In genomic region chr14:42428996-42429395, GRCh38 we compare ENCODE assay signal across 9 cellular contexts.
DNase-seq lines count a peak whose midpoint lies in the region; ATAC-seq, FAIRE-seq and TF ChIP-seq lines count a peak whose summit lies in the region.
"Had no signal": no experiment of that assay in that cellular context is flagged by ENCODE, and none has a peak within 500 bp of the region (broad histone marks: within the 10 kb centered on the region; RNA-seq: fewer than 3 reads in every experiment).

No MANE protein-coding gene starts in this region.

- H3K9ac ChIP-seq in SU-DHL-6 (ENCODE audit: low read length) = no peak overlapping the region

- no peaks in the 10 kb centered on the region for H3K4me1 ChIP-seq in ascending aorta
- no peaks in the 10 kb centered on the region for H3K4me1 ChIP-seq in adrenal gland (replicated peaks in 1 of 2)

- H3K27me3 ChIP-seq in SU-DHL-6 (ENCODE audit: low read length) (no peaks in the 10 kb centered on the region), ascending aorta (no peaks in the 10 kb centered on the region), adrenal gland (no peaks in the 10 kb centered on the region)

- TF ChIP-seq CTCF in SU-DHL-6 (IDR thresholded peaks at IDR 0.05; ENCODE audit: insufficient read depth, low read length, poor library complexity, severe bottlenecking) (no peak), ascending aorta (IDR thresholded peaks at IDR 0.05) (no peak), adrenal gland (IDR thresholded peaks at IDR 0.05) (no peak)

- H3F3A ChIP-seq in SU-DHL-6 (ENCODE audit: insufficient read depth) = peaks cover 6% of the 10 kb centered on the region; the same call in 1 of the 2 replicates

- no peaks in the 10 kb centered on the region for H3K79me2 ChIP-seq in SU-DHL-6 (ENCODE audit: insufficient read depth, low read length)

- peak overlapping the region; percentile 53 for H3K4me2 ChIP-seq in SU-DHL-6 (ENCODE audit: low read depth, low read length, poor library complexity, severe bottlenecking)

- no peaks in the 10 kb centered on the region for H3K9me2 ChIP-seq in SU-DHL-6 (replicated peaks; ENCODE audit: insufficient read depth, low read length)

- H3K27ac ChIP-seq in SU-DHL-6 (ENCODE audit: low read depth, low read length) (peak overlapping the region; percentile 92), ascending aorta (no peak overlapping the region), adrenal gland (no peak overlapping the region)

- H3K4me3 ChIP-seq in SU-DHL-6 (ENCODE audit: insufficient read depth, low read length, poor library complexity, severe bottlenecking) = peak overlapping the region; percentile 37
- no peak overlapping the region for H3K4me3 ChIP-seq in ascending aorta
- no peak overlapping the region for H3K4me3 ChIP-seq in adrenal gland

- DNase-seq in GM12892 (ENCODE audit: insufficient read length) = no peak
- DNase-seq in globus pallidus (ENCODE audit: low spot score) = no peak
- DNase-seq in ascending aorta (ENCODE audit: low spot score in 2 of 2) = no peak
- DNase-seq in inferior parietal cortex (ENCODE audit: extremely low spot score) = no peak
- no peak for DNase-seq in adrenal gland
- DNase-seq: nephron progenitor cell had no signal

- TF ChIP-seq POLR2A in GM12892 (IDR thresholded peaks at IDR 0.05; ENCODE audit: low read depth, low read length) (no peak), adrenal gland (IDR thresholded peaks at IDR 0.05) (no peak)

- ATAC-seq in GM19463 (IDR thresholded peaks at IDR 0.05; ENCODE audit: unreplicated experiment) = peak; percentile 92
- peak; percentile 93 for ATAC-seq in HG03039 (IDR thresholded peaks at IDR 0.05; ENCODE audit: unreplicated experiment)

- peak; percentile 61 for FAIRE-seq in GM12892 (lab: Jason Lieb, UNC)

- no peaks in the 10 kb centered on the region for H3K36me3 ChIP-seq in SU-DHL-6 (ENCODE audit: low read length)
- no peaks in the 10 kb centered on the region for H3K36me3 ChIP-seq in ascending aorta
- H3K36me3 ChIP-seq in adrenal gland (replicated peaks in 1 of 2) = no peaks in the 10 kb centered on the region

- intact Hi-C loops in ascending aorta (cut with DNase I) = no loop called here
- intact Hi-C loops in adrenal gland (cut with DNase I) = no loop called here

- H3K9me3 ChIP-seq in SU-DHL-6 (ENCODE audit: insufficient read depth, low read length) (peaks cover 6% of the 10 kb centered on the region; the same call in 1 of the 2 replicates), ascending aorta (no peaks in the 10 kb centered on the region), adrenal gland (replicated peaks in 1 of 3) (no peaks in the 10 kb centered on the region)

- whole genome bisulfite sequencing in adrenal gland, 4 donors = 29 to 50% (median 36%) methylated on average over 1 of the region's 1 CpG

- H2AFZ ChIP-seq in SU-DHL-6 (ENCODE audit: low read depth, low read length, severe bottlenecking) = peak overlapping the region; percentile 79

- no peaks in the 10 kb centered on the region for H4K20me1 ChIP-seq in SU-DHL-6 (ENCODE audit: low read depth, low read length)
